ENCODE assay signal across 10 cellular contexts in the genomic region with DNA sequence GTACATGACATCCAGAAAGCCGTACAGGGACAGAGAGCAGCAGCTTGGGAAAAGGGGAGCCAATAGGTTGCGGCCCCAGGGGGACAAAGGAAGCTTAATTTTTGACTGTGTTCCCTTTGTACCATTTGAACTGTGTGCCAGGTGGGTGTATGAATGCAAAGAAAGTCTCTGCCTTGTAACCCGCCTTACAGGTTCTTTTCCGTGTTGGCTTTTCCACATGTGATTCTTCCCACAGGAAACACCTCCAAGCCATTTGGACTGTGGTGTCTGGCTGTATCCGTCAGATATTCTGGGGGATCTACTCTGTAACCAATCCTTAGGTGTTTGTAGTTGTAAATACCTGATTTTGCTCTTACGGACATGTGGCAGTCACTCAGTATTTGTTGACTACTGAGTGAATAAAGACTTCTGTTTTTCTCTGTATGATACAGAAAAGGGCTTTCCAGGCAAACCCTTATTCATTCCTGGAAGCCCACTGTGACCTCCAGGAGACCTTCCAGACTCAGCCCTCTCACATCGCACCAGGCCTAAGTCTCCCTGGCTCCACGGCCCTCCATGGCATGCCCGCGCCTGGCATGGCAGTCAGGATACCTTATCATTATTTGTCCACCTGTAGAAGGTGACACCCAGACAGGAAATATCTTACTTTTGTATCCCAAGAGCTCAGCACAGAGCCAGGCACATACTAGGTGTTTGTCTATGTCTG. TPM values are rescaled to one million over a fixed set of nuclear protein-coding genes. Genes with fewer than 3 reads are reported as not detected.
DNase-seq lines count a peak whose midpoint lies in the region; ATAC-seq and TF ChIP-seq lines count a peak whose summit lies in the region.
"Had no signal": no experiment of that assay in that cellular context is flagged by ENCODE, and none has a peak within 500 bp of the region (broad histone marks: within the 10 kb centered on the region; RNA-seq: fewer than 3 reads in every experiment).

No MANE protein-coding gene starts in this region.

- H3K36me3 ChIP-seq in BJ (ENCODE audit: control insufficient read depth, insufficient read depth, low read length) (peaks cover 3% of the 10 kb centered on the region; the same call in 1 of the 2 replicates), neuron (ENCODE audit: insufficient read depth, low read length) (peaks cover 8% of the 10 kb centered on the region)

- H3K9me3 ChIP-seq in neuron (ENCODE audit: low read length): no peaks in the 10 kb centered on the region

- TF ChIP-seq CTCF in BJ (IDR thresholded peaks at IDR 0.05; ENCODE audit: insufficient read depth, low read depth, low read length) (no peak), endothelial cell (IDR thresholded peaks at IDR 0.05; ENCODE audit: unreplicated experiment) (no peak)

- peaks cover 35% of the 10 kb centered on the region for H3K4me1 Mint-ChIP-seq in endothelial cell (ENCODE audit: unreplicated experiment)

- peaks cover 13% of the 10 kb centered on the region for H3K4me1 ChIP-seq in neuron (ENCODE audit: insufficient read depth, low read length)

- peaks cover 20% of the 10 kb centered on the region for H3K36me3 Mint-ChIP-seq in endothelial cell (ENCODE audit: low read depth, unreplicated experiment)

- POLR2A ChIA-PET in BJ (lab: Charles Lee): no interaction called here

- H3K27me3 ChIP-seq in BJ (ENCODE audit: control insufficient read depth, insufficient read depth, low read length): no peaks in the 10 kb centered on the region
- H3K27me3 ChIP-seq in neuron (ENCODE audit: insufficient read depth, low read length): peaks cover 19% of the 10 kb centered on the region

- H3K27me3 Mint-ChIP-seq in endothelial cell (ENCODE audit: unreplicated experiment): peaks cover 16% of the 10 kb centered on the region

- no peaks in the 10 kb centered on the region for H3K9me3 Mint-ChIP-seq in endothelial cell (ENCODE audit: unreplicated experiment)

- H3K4me3 Mint-ChIP-seq in endothelial cell (ENCODE audit: unreplicated experiment): peak overlapping the region; percentile 90

- H2AFZ ChIP-seq in neuron (ENCODE audit: low read depth, low read length): no peak overlapping the region

- peak overlapping the region; percentile 48 for H3K27ac Mint-ChIP-seq in endothelial cell (ENCODE audit: unreplicated experiment)

- ATAC-seq in HG02973 (IDR thresholded peaks at IDR 0.05; ENCODE audit: unreplicated experiment) (no peak), HG03520 (IDR thresholded peaks at IDR 0.05; ENCODE audit: unreplicated experiment) (no peak), HG03457 (IDR thresholded peaks at IDR 0.05; ENCODE audit: unreplicated experiment) (no peak)

- CTCF ChIA-PET in BJ (lab: Yijun Ruan, JAX): interaction anchor here (0.6 to 1.6 kb wide), 3 partner anchors 41 to 146 kb away, joined by 3 read pairs; no protein-coding TSS in a partner anchor

- no peak for DNase-seq in BJ (ENCODE audit: low read depth)
- DNase-seq in NCI-H69 (lab: John Stamatoyannopoulos, UW): peak; percentile 14
- no peak for DNase-seq in endothelial cell (ENCODE audit: low spot score)
- no peak for DNase-seq in RPMI8226
- DNase-seq: hippocampal formation, NCI-H1092 had no signal

- H3K4me3 ChIP-seq in BJ (ENCODE audit: low read depth, low read length) (peak overlapping the region; percentile 57), neuron (ENCODE audit: low read length) (peak overlapping the region; percentile 72)

RNA-seq across cellular contexts. Expression of a gene that starts 1.2 kb away (rescaled TPM):
- 50.4 and 58.5 TPM in 2 replicates for polyA plus RNA-seq in BJ (2011; rRNA removed)
- polyA minus RNA-seq in BJ (2011; rRNA and poly(A)+ RNA removed): 31.3 and 33.0 TPM in 2 replicates
- total RNA-seq in endothelial cell (ENCODE audit: unreplicated experiment): 105 TPM

RNA-seq across cellular contexts. Expression of a gene that starts 38.1 kb away (rescaled TPM):
- polyA plus RNA-seq in BJ (2011; rRNA removed): 0.25 and 0.51 TPM in 2 replicates
- not detected in 2 replicates for polyA minus RNA-seq in BJ (2011; rRNA and poly(A)+ RNA removed)
- total RNA-seq in endothelial cell (ENCODE audit: unreplicated experiment): 1.5 TPM
